ENCODE assay signal across 29 cellular contexts in genomic region chr11:2670541-2671100, GRCh38. TPM values are rescaled to one million over a fixed set of nuclear protein-coding genes. Genes with fewer than 3 reads are reported as not detected.
DNase-seq lines count a peak whose midpoint lies in the region; ATAC-seq, FAIRE-seq and TF ChIP-seq lines count a peak whose summit lies in the region.
"Had no signal": no experiment of that assay in that cellular context is flagged by ENCODE, and none has a peak within 500 bp of the region (broad histone marks: within the 10 kb centered on the region; RNA-seq: fewer than 3 reads in every experiment).

No MANE protein-coding gene starts in this region.

- no peak overlapping the region for H3K27ac Mint-ChIP-seq in H9
- H3K27ac Mint-ChIP-seq: activated CD8-positive, alpha-beta T cell treated with anti-CD3 and anti-CD28 coated beads, Interleukin-2, amount 10 ng/mL, durations not matched to agents 7 days and 5 days; activated naive CD8-positive, alpha-beta T cell; dendritic cell treated with granulocyte-macrophage colony-stimulating factor and Interleukin-4, amounts not matched to agents 40 ng/mL and 50 ng/mL, for 4 days had no signal

- no peaks in the 10 kb centered on the region; a peak in 2 of 5 replicates for H3K9me3 Mint-ChIP-seq in H9
- H3K9me3 Mint-ChIP-seq: dendritic cell treated with granulocyte-macrophage colony-stimulating factor and Interleukin-4, amounts not matched to agents 40 ng/mL and 50 ng/mL, for 4 days had no signal

- TF ChIP-seq EP300 in sigmoid colon (IDR thresholded peaks at IDR 0.05) = no peak

- no peaks in the 10 kb centered on the region for H3K79me2 ChIP-seq in H9 (ENCODE audit: insufficient read depth, low read length)

- H4K20me1 ChIP-seq in BLaER1 = peaks cover 63% of the 10 kb centered on the region
- peaks cover 3% of the 10 kb centered on the region for H4K20me1 ChIP-seq in H9 (ENCODE audit: control insufficient read depth, insufficient read depth, insufficient read length)

- peaks cover 1 to 5% (median 3%) of the 10 kb centered on the region in 3 experiments; a peak in 5 of 7 replicates for H3K36me3 Mint-ChIP-seq in H9 (ENCODE audit: insufficient read depth in 1 of 3, low read depth in 3 of 3)
- H3K36me3 Mint-ChIP-seq: activated naive CD8-positive, alpha-beta T cell had no signal

- no peak overlapping the region for H3K23ac ChIP-seq in H9 (ENCODE audit: insufficient read length, low read depth, low read length)

- H3K79me1 ChIP-seq in H9 (ENCODE audit: insufficient read depth, low read depth, low read length, poor library complexity, severe bottlenecking) = no peaks in the 10 kb centered on the region

- TF ChIP-seq CTCF in H9 (conservative IDR thresholded peaks at IDR 0.05) (no peak), coronary artery (IDR thresholded peaks at IDR 0.05) (no peak), sigmoid colon (IDR thresholded peaks at IDR 0.05) (no peak), brain microvascular endothelial cell (IDR thresholded peaks at IDR 0.05; ENCODE audit: low read depth, low read length, missing control alignments) (no peak)

- no peak for FAIRE-seq in small intestine (lab: Jason Lieb, UNC)
- FAIRE-seq: endometrium, GM12891 had no signal

- intact Hi-C loops in sigmoid colon (cut with DNase I) = no loop called here

- H3T11ph ChIP-seq in H9 (ENCODE audit: low read length) = no peak overlapping the region

- no peak overlapping the region for H3K9ac ChIP-seq in BLaER1
- no peak overlapping the region for H3K9ac ChIP-seq in H9 (ENCODE audit: extremely low read depth, insufficient read length, low read length)

- H3K9me3 ChIP-seq in BLaER1 (peaks cover under 1% of the 10 kb centered on the region; the same call in 1 of the 2 replicates), H9 (ENCODE audit: control insufficient read depth, low read depth, low read length) (no peaks in the 10 kb centered on the region), sigmoid colon (no peaks in the 10 kb centered on the region), small intestine (ENCODE audit: control insufficient read depth, low read depth) (no peaks in the 10 kb centered on the region)
- H3K9me3 ChIP-seq: esophagus muscularis mucosa, prostate gland had no signal

- H2BK12ac ChIP-seq in H9 (ENCODE audit: insufficient read length, low read depth, low read length) = no peak overlapping the region

- no peak overlapping the region for H2BK120ac ChIP-seq in H9 (ENCODE audit: low read depth, low read length, poor library complexity, severe bottlenecking)

- H3K4me3 Mint-ChIP-seq in H9 = no peak overlapping the region
- H3K4me3 Mint-ChIP-seq: activated CD8-positive, alpha-beta T cell treated with anti-CD3 and anti-CD28 coated beads, Interleukin-2, amount 10 ng/mL, durations not matched to agents 7 days and 5 days; activated naive CD8-positive, alpha-beta T cell; dendritic cell treated with granulocyte-macrophage colony-stimulating factor and Interleukin-4, amounts not matched to agents 40 ng/mL and 50 ng/mL, for 4 days had no signal

- peak; percentile 10 for DNase-seq in H9
- peak; percentile 41 for DNase-seq in coronary artery (ENCODE audit: low spot score)
- peak; percentile 26 for DNase-seq in sigmoid colon
- no peak for DNase-seq in NCI-H1930 (lab: John Stamatoyannopoulos, UW)
- DNase-seq in small intestine = no peak
- no peak for DNase-seq in brain microvascular endothelial cell
- DNase-seq: activated CD8-positive, alpha-beta T cell treated with anti-CD3 and anti-CD28 coated beads, Interleukin-2, amount 10 ng/mL, durations not matched to agents 7 days and 5 days; C1 segment of cervical spinal cord; COR-L47; foreskin fibroblast; H7; KG1; left ventricle myocardium superior; mesendoderm; NCI-H1436; NCI-H2081 treated with DMSO at 0.1 percent for 48 hours; NCI-H226; NCI-H526 treated with DMSO at 0.1 percent for 48 hours; SHP77 treated with DMSO at 0.1 percent for 48 hours had no signal

- H3K27me3 ChIP-seq in BLaER1 (no peaks in the 10 kb centered on the region), H9 (ENCODE audit: insufficient read depth, low read length) (no peaks in the 10 kb centered on the region), sigmoid colon (no peaks in the 10 kb centered on the region), small intestine (ENCODE audit: control insufficient read depth in 2 of 2, insufficient read depth in 2 of 2, low read length in 2 of 2) (no peaks in the 10 kb centered on the region), brain microvascular endothelial cell (replicated peaks) (no peaks in the 10 kb centered on the region)
- H3K27me3 ChIP-seq: esophagus muscularis mucosa, tibial nerve had no signal

- H3K23me2 ChIP-seq in H9 (ENCODE audit: insufficient read length, low read depth, low read length, poor library complexity, severe bottlenecking) = no peaks in the 10 kb centered on the region

- H4K5ac ChIP-seq in H9 (ENCODE audit: insufficient read length, low read depth, low read length) = no peak overlapping the region

- no peak for ATAC-seq in HG02852 (IDR thresholded peaks at IDR 0.05; ENCODE audit: unreplicated experiment)
- ATAC-seq: activated CD8-positive, alpha-beta T cell treated with anti-CD3 and anti-CD28 coated beads, Interleukin-2, amount 10 ng/mL, durations not matched to agents 7 days and 5 days; left ventricle myocardium superior had no signal

- H3K36me3 ChIP-seq in BLaER1 = peaks cover 70% of the 10 kb centered on the region
- H3K36me3 ChIP-seq in sigmoid colon = no peaks in the 10 kb centered on the region
- no peaks in the 10 kb centered on the region for H3K36me3 ChIP-seq in small intestine (ENCODE audit: control insufficient read depth in 2 of 2, insufficient read depth in 2 of 2, low read length in 2 of 2)
- H3K36me3 ChIP-seq in brain microvascular endothelial cell (replicated peaks) = no peaks in the 10 kb centered on the region
- H3K36me3 ChIP-seq: prostate gland had no signal

- no peak overlapping the region for H3K4ac ChIP-seq in H9 (ENCODE audit: low read depth, low read length)

- H3K4me1 ChIP-seq in BLaER1 (peaks cover 39% of the 10 kb centered on the region), H9 (ENCODE audit: insufficient read depth, low read length) (no peaks in the 10 kb centered on the region), sigmoid colon (peaks cover 0 to 38% (median 28%) of the 10 kb centered on the region in 4 donors), small intestine (ENCODE audit: control insufficient read depth in 2 of 2, insufficient read depth in 1 of 2, low read depth in 1 of 2, low read length in 1 of 2) (peaks cover 0 to 2% of the 10 kb centered on the region in 2 donors)
- H3K4me1 ChIP-seq: prostate gland had no signal

- no peak overlapping the region for H3K56ac ChIP-seq in H9 (ENCODE audit: insufficient read length, low read depth, low read length)

- H3K27ac ChIP-seq in BLaER1 = no peak overlapping the region; the same call in 1 of the 2 replicates
- H3K27ac ChIP-seq in H9 (ENCODE audit: insufficient read length, low read depth, low read length) = no peak overlapping the region
- no peak overlapping the region for H3K27ac ChIP-seq in coronary artery
- no peak overlapping the region for H3K27ac ChIP-seq in sigmoid colon
- no peak overlapping the region for H3K27ac ChIP-seq in small intestine (ENCODE audit: low read depth in 1 of 2, low read length in 1 of 2)
- H3K27ac ChIP-seq in brain microvascular endothelial cell = no peak overlapping the region
- H3K27ac ChIP-seq: esophagus muscularis mucosa, HL-60, prostate gland, tibial nerve had no signal

- H2AK5ac ChIP-seq in H9 (ENCODE audit: insufficient read length, low read length) = no peak overlapping the region

- H3K27me3 Mint-ChIP-seq in H9 (ENCODE audit: low read depth) = peaks cover 23% of the 10 kb centered on the region
- H3K27me3 Mint-ChIP-seq: activated naive CD8-positive, alpha-beta T cell; dendritic cell treated with granulocyte-macrophage colony-stimulating factor and Interleukin-4, amounts not matched to agents 40 ng/mL and 50 ng/mL, for 4 days had no signal

- no peak overlapping the region for H2BK20ac ChIP-seq in H9 (ENCODE audit: low read depth, low read length, poor library complexity, severe bottlenecking)

- peak overlapping the region; percentile 38 for H3K4me2 ChIP-seq in BLaER1
- no peak overlapping the region for H3K4me2 ChIP-seq in H9 (ENCODE audit: insufficient read depth, insufficient read length, low read length)

- no peak overlapping the region for H3K18ac ChIP-seq in H9 (ENCODE audit: insufficient read length, low read depth, low read length)

- H2BK5ac ChIP-seq in H9 (ENCODE audit: insufficient read length, low read length) = no peak overlapping the region

- WGBS in H9 (ENCODE audit: extremely low coverage, insufficient read length, low lambda C conversion rate) = no CpG with 5 or more reads among the region's 1 CpG
- 0 to 84% methylated on average over 1 of the region's 1 CpG for WGBS in sigmoid colon, 2 donors
- WGBS in small intestine, 3 donors = 0 to 76% (median 43%) methylated on average over 1 of the region's 1 CpG

- no peak overlapping the region for H3K4me3 ChIP-seq in BLaER1
- no peak overlapping the region for H3K4me3 ChIP-seq in coronary artery
- H3K4me3 ChIP-seq in sigmoid colon = no peak overlapping the region
- no peak overlapping the region for H3K4me3 ChIP-seq in small intestine (ENCODE audit: low read depth in 1 of 2, low read length in 2 of 2)
- H3K4me3 ChIP-seq in brain microvascular endothelial cell (ENCODE audit: low read depth, low read length) = no peak overlapping the region
- H3K4me3 ChIP-seq: esophagus muscularis mucosa, prostate gland, tibial nerve had no signal

- H3K14ac ChIP-seq in H9 (ENCODE audit: insufficient read depth, low read length) = no peak overlapping the region

- in situ Hi-C loops in brain microvascular endothelial cell (cut with HindIII; ENCODE audit: low pct_ligation_motif_present, low sequenced_read_pairs) = no loop called here

- peaks cover 10 to 12% of the 10 kb centered on the region in 2 experiments for H3K4me1 Mint-ChIP-seq in H9

- no peak overlapping the region for H2AFZ ChIP-seq in H9 (ENCODE audit: low read length)

- H4K8ac ChIP-seq in H9 (replicated peaks; ENCODE audit: insufficient read length, low read depth, low read length) = no peak overlapping the region

- no peak overlapping the region for H2BK15ac ChIP-seq in H9 (ENCODE audit: low read depth, low read length)

- TF ChIP-seq POLR2A in sigmoid colon (IDR thresholded peaks at IDR 0.05) = no peak

- H4K91ac ChIP-seq in H9 (ENCODE audit: insufficient read length, low read depth, low read length) = no peak overlapping the region

RNA-seq across cellular contexts. Expression of gene KCNQ1OT1, which starts 29.2 kb away (rescaled TPM):
- total RNA-seq in H9 (2021) (0.88 and 1.2 TPM in 2 replicates), sigmoid colon (1 to 10 TPM in 3 of 4 donors, under 1 TPM in 1; 0.99 to 3.6 (median 1.4) TPM)
- polyA plus RNA-seq in sigmoid colon (under 1 TPM; under 0.01 to 0.32 (median under 0.01) TPM), small intestine (under 1 TPM; under 0.01 to 0.22 (median under 0.01) TPM)

Comparison
In these comparisons a context has a peak if more than half of its experiments do, and no peak if none do; other contexts are left out.
1. DNase-seq: peak in H9 (single experiment), coronary artery (single experiment) and sigmoid colon (single experiment); none in NCI-H1930 (0 of 2), small intestine (single experiment) and brain microvascular endothelial cell (single experiment).